Comparison of ENCODE assay signal across 8 cellular contexts in genomic region chr2:35428548-35428947, GRCh38.
A peak's percentile ranks its signal among the peaks of the same experiment; 100 is the strongest.
DNase-seq lines count a peak whose midpoint lies in the region; ATAC-seq and TF ChIP-seq lines count a peak whose summit lies in the region.

No MANE protein-coding gene starts in this region.

- TF ChIP-seq CTCF in fibroblast of mammary gland (conservative IDR thresholded peaks at IDR 0.05; ENCODE audit: control insufficient read depth, insufficient read depth, low read depth, low read length), result peak; percentile 17

- ATAC-seq in HG02610 (IDR thresholded peaks at IDR 0.05; ENCODE audit: unreplicated experiment) (peak; percentile 59), HG02588 (IDR thresholded peaks at IDR 0.05; ENCODE audit: unreplicated experiment) (no peak)

- DNase-seq in NCI-H526 (lab: John Stamatoyannopoulos, UW), result peak; percentile 1 to 64
- no peak for DNase-seq in NCI-H526 treated with DMSO at 0.1 percent for 48 hours (lab: John Stamatoyannopoulos, UW)
- DNase-seq in OCI-M1 (lab: John Stamatoyannopoulos, UW), result peak; percentile 64
- DNase-seq in fibroblast of mammary gland (ENCODE audit: low read depth), result peak; percentile 3
- DNase-seq in renal cortical epithelial cell (ENCODE audit: low read depth), result peak; percentile 36
- no peak for DNase-seq in NCI-H226

- H3K4me3 ChIP-seq in fibroblast of mammary gland (ENCODE audit: control insufficient read depth, low read depth, low read length), result no peak overlapping the region

Comparison
In these comparisons a context has a peak if more than half of its experiments do, and no peak if none do; other contexts are left out.
1. DNase-seq: peak in NCI-H526 (2 of 2), OCI-M1 (single experiment), fibroblast of mammary gland (single experiment) and renal cortical epithelial cell (single experiment); none in NCI-H526 treated with DMSO at 0.1 percent for 48 hours (single experiment) and NCI-H226 (single experiment).